ENCODE assay signal across 21 cellular contexts in genomic region chr3:136772709-136773108, GRCh38. TPM values are rescaled to one million over a fixed set of nuclear protein-coding genes. Genes with fewer than 3 reads are reported as not detected.
DNase-seq lines count a peak whose midpoint lies in the region; ATAC-seq and TF ChIP-seq lines count a peak whose summit lies in the region.
"Had no signal": no experiment of that assay in that cellular context is flagged by ENCODE, and none has a peak within 500 bp of the region (broad histone marks: within the 10 kb centered on the region; RNA-seq: fewer than 3 reads in every experiment).

No MANE protein-coding gene starts in this region.

- intact Hi-C loops in heart right ventricle (cut with DNase I) = no loop called here

- WGBS in heart right ventricle, 2 donors = 49 to 68% methylated on average over 1 of the region's 1 CpG

- H3K27me3 ChIP-seq in brain microvascular endothelial cell (replicated peaks) = no peaks in the 10 kb centered on the region
- no peaks in the 10 kb centered on the region for H3K27me3 ChIP-seq in heart right ventricle
- no peaks in the 10 kb centered on the region for H3K27me3 ChIP-seq in effector memory CD4-positive, alpha-beta T cell (replicated peaks; ENCODE audit: control insufficient read depth, insufficient read depth, low read length, poor library complexity, severe bottlenecking)
- H3K27me3 ChIP-seq: neural progenitor cell, tibial artery had no signal

- H3K4me3 ChIP-seq in brain microvascular endothelial cell (ENCODE audit: low read depth, low read length) (no peak overlapping the region), heart right ventricle (no peak overlapping the region)
- no peak overlapping the region for H3K4me3 ChIP-seq in effector memory CD4-positive, alpha-beta T cell (ENCODE audit: insufficient read depth, low read depth, low read length, poor library complexity, severe bottlenecking)
- H3K4me3 ChIP-seq: coronary artery, neural progenitor cell, prostate gland, tibial artery had no signal

- TF ChIP-seq CTCF in brain microvascular endothelial cell (IDR thresholded peaks at IDR 0.05; ENCODE audit: low read depth, low read length, missing control alignments) = no peak
- no peak for TF ChIP-seq CTCF in heart right ventricle (IDR thresholded peaks at IDR 0.05)

- in situ Hi-C loops in brain microvascular endothelial cell (cut with HindIII; ENCODE audit: low pct_ligation_motif_present, low sequenced_read_pairs) = no loop called here

- ATAC-seq in heart right ventricle (no peak), GM21528 (IDR thresholded peaks at IDR 0.05; ENCODE audit: low FRiP score, unreplicated experiment) (no peak)
- ATAC-seq: activated T-cell treated with anti-CD3 and anti-CD28 coated beads, Interleukin-2, amount 50 U/mL, for 72 hours; T-cell had no signal

- no peaks in the 10 kb centered on the region for H3K9me3 ChIP-seq in heart right ventricle
- no peaks in the 10 kb centered on the region for H3K9me3 ChIP-seq in effector memory CD4-positive, alpha-beta T cell (ENCODE audit: control insufficient read depth, low read length)
- H3K9me3 ChIP-seq: prostate gland, tibial artery had no signal

- H3K27ac ChIP-seq in brain microvascular endothelial cell (no peak overlapping the region), heart right ventricle (no peak overlapping the region)
- H3K27ac ChIP-seq in effector memory CD4-positive, alpha-beta T cell (ENCODE audit: insufficient read depth, low read length, poor library complexity, severe bottlenecking) = no peak overlapping the region
- H3K27ac ChIP-seq: coronary artery, neural progenitor cell, prostate gland, tibial artery had no signal

- no peaks in the 10 kb centered on the region for H3K36me3 ChIP-seq in brain microvascular endothelial cell (replicated peaks)
- H3K36me3 ChIP-seq in heart right ventricle = no peaks in the 10 kb centered on the region
- no peaks in the 10 kb centered on the region for H3K36me3 ChIP-seq in effector memory CD4-positive, alpha-beta T cell (ENCODE audit: control insufficient read depth, insufficient read depth, low read length)
- H3K36me3 ChIP-seq: neural progenitor cell, prostate gland, tibial artery had no signal

- DNase-seq in AG08396 (ENCODE audit: low spot score) (peak; percentile 42), HPDE6-E6E7 (ENCODE audit: extremely low spot score) (peak; percentile 23), brain microvascular endothelial cell (peak; percentile 35), iris pigment epithelial cell (ENCODE audit: low read depth) (peak; percentile 47), heart right ventricle (no peak), NCI-H82 treated with DMSO at 0.1 percent for 48 hours (lab: John Stamatoyannopoulos, UW; ENCODE audit: unreplicated experiment) (no peak)
- no peak for DNase-seq in effector memory CD4-positive, alpha-beta T cell
- DNase-seq: activated T-cell treated with anti-CD3 and anti-CD28 coated beads, Interleukin-2, amount 50 U/mL, for 72 hours; CD4-positive, alpha-beta memory T cell; H7; NCI-H1105 treated with DMSO at 0.1 percent for 48 hours; NCI-H2107; NCI-H524; SHP77; stimulated activated CD4-positive, alpha-beta T cell treated with anti-CD3 and anti-CD28 coated beads, Interleukin-4, amount 100 ng/mL, for 1 hour; T-cell; tibial artery had no signal

- H3K4me1 ChIP-seq in heart right ventricle = no peaks in the 10 kb centered on the region
- H3K4me1 ChIP-seq in effector memory CD4-positive, alpha-beta T cell (ENCODE audit: control insufficient read depth, insufficient read depth, low read length, poor library complexity, severe bottlenecking) = no peaks in the 10 kb centered on the region
- H3K4me1 ChIP-seq: neural progenitor cell, prostate gland, tibial artery had no signal

RNA-seq across cellular contexts. Expression of gene STAG1, which starts 20.5 kb away (rescaled TPM):
- 10 to 100 TPM; 16.4 to 27.6 (median 19.8) TPM for total RNA-seq in heart right ventricle
- polyA plus RNA-seq in heart right ventricle = 1 to 10 TPM; 8.0 to 9.0 TPM

RNA-seq across cellular contexts. Expression of gene SLC35G2, which starts 46.2 kb away (rescaled TPM):
- 1 to 10 TPM; 1.7 to 5.1 (median 2.4) TPM for total RNA-seq in heart right ventricle
- 1 to 10 TPM; 4.3 to 5.6 TPM for polyA plus RNA-seq in heart right ventricle

Comparison
In these comparisons a context has a peak if more than half of its experiments do, and no peak if none do; other contexts are left out.
1. DNase-seq: peak in AG08396 (single experiment), HPDE6-E6E7 (single experiment), brain microvascular endothelial cell (single experiment) and iris pigment epithelial cell (single experiment); none in heart right ventricle (0 of 2), NCI-H82 treated with DMSO at 0.1 percent for 48 hours (single experiment) and effector memory CD4-positive, alpha-beta T cell (0 of 3).